26 cellular contexts compared by ENCODE assay signal in genomic region chr2:10480359-10480949, GRCh38.
"Had no signal": no experiment of that assay in that cellular context is flagged by ENCODE, and none has a peak within 500 bp of the region (broad histone marks: within the 10 kb centered on the region; RNA-seq: fewer than 3 reads in every experiment).

No MANE protein-coding gene starts in this region.

- H3K36me3 ChIP-seq: adrenal gland, colonic mucosa, lower lobe of right lung, ovary, prostate gland, sigmoid colon, transverse colon had no signal

- H3K27ac Mint-ChIP-seq: stimulated activated naive B cell treated with anti-CD40 and anti-IgM and Interleukin-4, amounts not matched to agents 10 μg/mL and 1 μg/mL and 100 μg/mL, for 72 hours; T-helper 1 cell treated with Interleukin-12 subunit alpha and Interleukin-12 subunit beta and Interleukin-4 antibody, amounts not matched to agents 30 μg/mL and 1 μg/mL, for 36 hours had no signal

- ATAC-seq: activated naive CD4-positive, alpha-beta T cell treated with anti-CD3 and anti-CD28 coated beads, Interleukin-2, amount 50 U/mL, for 72 hours; body of pancreas; lower lobe of right lung; naive thymus-derived CD8-positive, alpha-beta T cell had no signal

- H3K4me3 Mint-ChIP-seq: stimulated activated naive B cell treated with anti-CD40 and anti-IgM and Interleukin-4, amounts not matched to agents 10 μg/mL and 1 μg/mL and 100 μg/mL, for 72 hours; T-helper 1 cell treated with Interleukin-12 subunit alpha and Interleukin-12 subunit beta and Interleukin-4 antibody, amounts not matched to agents 30 μg/mL and 1 μg/mL, for 36 hours had no signal

- H3K27me3 ChIP-seq: adrenal gland, body of pancreas, colonic mucosa, ovary, sigmoid colon had no signal

- FAIRE-seq: frontal cortex, small intestine had no signal

- H3K36me3 Mint-ChIP-seq: activated naive CD4-positive, alpha-beta T cell treated with anti-CD3 and anti-CD28 coated beads, Interleukin-2, amount 50 U/mL, for 72 hours; naive thymus-derived CD8-positive, alpha-beta T cell; stimulated activated naive B cell treated with anti-CD40 and anti-IgM and Interleukin-4, amounts not matched to agents 10 μg/mL and 1 μg/mL and 100 μg/mL, for 72 hours had no signal

- H3K27ac ChIP-seq: adrenal gland, body of pancreas, colonic mucosa, dorsolateral prefrontal cortex, lower lobe of right lung, ovary, prostate gland, sigmoid colon, transverse colon had no signal

- H3K4me3 ChIP-seq: adrenal gland, body of pancreas, colonic mucosa, dorsolateral prefrontal cortex, lower lobe of right lung, ovary, prostate gland, sigmoid colon, transverse colon had no signal

- H3K4me1 ChIP-seq: adrenal gland, colonic mucosa, lower lobe of right lung, prostate gland, sigmoid colon, transverse colon had no signal

- DNase-seq: activated CD4-positive, alpha-beta T cell treated with anti-CD3 and anti-CD28 coated beads for 4 hours; activated CD4-positive, alpha-beta T cell treated with anti-CD3 and anti-CD28 coated beads, Interleukin-2, amount 50 U/mL, for 4 hours; activated gamma-delta T cell treated with Interleukin-2 at 50 U/mL for 16 hours; activated T-cell treated with anti-CD3 and anti-CD28 coated beads for 4 hours; adrenal gland; body of pancreas; cerebellar nuclear complex; colonic mucosa; effector memory CD4-positive, alpha-beta T cell; kidney glomerular epithelial cell; lower lobe of right lung; mesenchymal stem cell; naive thymus-derived CD8-positive, alpha-beta T cell; ovary; retina; small intestine; stimulated activated CD4-positive, alpha-beta T cell treated with anti-CD3 and anti-CD28 coated beads, Interleukin-4, amount 100 ng/mL, for 24 hours; stimulated activated naive B cell treated with anti-CD40 and anti-IgM and Interleukin-4, amounts not matched to agents 10 μg/mL and 1 μg/mL and 100 μg/mL, for 72 hours; SW 1271; transverse colon had no signal

- H3K9me3 ChIP-seq: adrenal gland, body of pancreas, colonic mucosa, lower lobe of right lung, ovary, prostate gland, sigmoid colon, transverse colon had no signal

- H3K9me3 Mint-ChIP-seq: activated naive CD4-positive, alpha-beta T cell treated with anti-CD3 and anti-CD28 coated beads, Interleukin-2, amount 50 U/mL, for 72 hours; naive thymus-derived CD8-positive, alpha-beta T cell; stimulated activated naive B cell treated with anti-CD40 and anti-IgM and Interleukin-4, amounts not matched to agents 10 μg/mL and 1 μg/mL and 100 μg/mL, for 72 hours; T-helper 1 cell treated with Interleukin-12 subunit alpha and Interleukin-12 subunit beta and Interleukin-4 antibody, amounts not matched to agents 30 μg/mL and 1 μg/mL, for 36 hours had no signal
